In the genomic region with DNA sequence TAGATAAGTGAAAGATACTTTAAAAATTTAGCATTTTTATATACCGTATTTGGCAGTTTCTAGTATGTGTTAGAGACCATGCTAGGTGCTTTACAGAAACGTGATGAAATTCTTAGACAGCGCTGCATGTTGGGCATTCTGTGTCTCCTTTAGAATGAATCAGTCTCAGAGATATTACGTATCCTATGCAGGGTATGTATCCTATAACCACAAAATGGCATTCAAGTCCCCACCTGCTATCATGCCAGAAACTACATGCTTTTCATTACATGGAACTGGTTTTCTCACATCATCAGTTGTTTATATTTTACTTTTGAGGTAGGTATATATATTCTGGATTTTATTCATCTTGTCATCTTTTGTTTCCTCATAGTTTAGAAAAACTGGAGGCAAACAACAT, we compare ENCODE assay signal across 39 cellular contexts. TPM values are rescaled to one million over a fixed set of nuclear protein-coding genes. Genes with fewer than 3 reads are reported as not detected.
"Had no signal": no experiment of that assay in that cellular context is flagged by ENCODE, and none has a peak within 500 bp of the region (broad histone marks: within the 10 kb centered on the region; RNA-seq: fewer than 3 reads in every experiment).

No MANE protein-coding gene starts in this region.

- H3K36me3 ChIP-seq: MG63 had no signal

- DNase-seq: Karpas-422, Kasumi-1, MG63, MM.1S, MV-4-11, NCI-H1048, NCI-H1092, NCI-H1092 treated with DMSO at 0.1 percent for 48 hours, NCI-H1105, NCI-H1105 treated with DMSO at 0.1 percent for 48 hours, NCI-H1417, NCI-H1417 treated with DMSO at 0.1 percent for 48 hours, NCI-H1436, NCI-H1436 treated with DMSO at 0.1 percent for 48 hours, NCI-H146, NCI-H1694, NCI-H1694 treated with DMSO at 0.1 percent for 48 hours, NCI-H187, NCI-H187 treated with DMSO at 0.1 percent for 48 hours, NCI-H1930, NCI-H2029, NCI-H2029 treated with DMSO at 0.1 percent for 48 hours, NCI-H2081, NCI-H2081 treated with DMSO at 0.1 percent for 48 hours, NCI-H2107, NCI-H2171, NCI-H2171 treated with DMSO at 0.1 percent for 48 hours, NCI-H2227 treated with DMSO at 0.1 percent for 48 hours, NCI-H226, NCI-H345, NCI-H446, NCI-H446 treated with DMSO at 0.1 percent for 48 hours, NCI-H510A, NCI-H510A treated with DMSO at 0.1 percent for 48 hours, NCI-H524 had no signal

- H3K27me3 ChIP-seq: MG63 had no signal

- H3K4me3 ChIP-seq: MG63 had no signal

- H3K9me3 ChIP-seq: MG63 had no signal

RNA-seq across cellular contexts. Expression of gene SLC35D3, which starts 57.4 kb away (rescaled TPM):
- total RNA-seq: LHCN-M2, M059J, MCF 10A, NCI-H460 had no signal
